1 cellular context compared by ENCODE assay signal in genomic region chr20:38255389-38255788, GRCh38.
TF ChIP-seq lines count a peak whose summit lies in the region.

No MANE protein-coding gene starts in this region.

TF ChIP-seq in HepG2, 621 proteins besides CTCF, POLR2A, EP300 and RAD21:
- TF ChIP-seq ARNT2 (CRISPR knock-in tag; IDR thresholded peaks at IDR 0.05; ENCODE audit: low read depth), result no peak
- TF ChIP-seq EEA1 (CRISPR knock-in tag; IDR thresholded peaks at IDR 0.05; ENCODE audit: borderline replicate concordance), result no peak
- TF ChIP-seq ZNF547 (CRISPR knock-in tag; IDR thresholded peaks at IDR 0.05), result no peak
- no peak for TF ChIP-seq NFIC (IDR thresholded peaks at IDR 0.05; ENCODE audit: low read length)
- no peak for TF ChIP-seq FOXA3 (CRISPR knock-in tag; IDR thresholded peaks at IDR 0.05)
- no peak for TF ChIP-seq ARID2 (CRISPR knock-in tag; IDR thresholded peaks at IDR 0.05; ENCODE audit: borderline replicate concordance)
- TF ChIP-seq THAP7 (CRISPR knock-in tag; IDR thresholded peaks at IDR 0.05), result no peak
- no peak for TF ChIP-seq IRX3 (CRISPR knock-in tag; IDR thresholded peaks at IDR 0.05; ENCODE audit: borderline replicate concordance, low read depth)
- no peak for TF ChIP-seq TBP (CRISPR knock-in tag; IDR thresholded peaks at IDR 0.05)
- no peak for TF ChIP-seq ZNF720 (CRISPR knock-in tag; IDR thresholded peaks at IDR 0.05)
- no peak for TF ChIP-seq MTF2 (CRISPR knock-in tag; IDR thresholded peaks at IDR 0.05; ENCODE audit: borderline replicate concordance)
- no peak for TF ChIP-seq ETV5 (CRISPR knock-in tag; IDR thresholded peaks at IDR 0.05; ENCODE audit: borderline replicate concordance)
- TF ChIP-seq ZFP36 (IDR thresholded peaks at IDR 0.05; ENCODE audit: borderline replicate concordance, low read depth, low read length, partially characterized antibody), result no peak
- no peak for TF ChIP-seq ZMYM3 (CRISPR knock-in tag; IDR thresholded peaks at IDR 0.05)
- TF ChIP-seq ZSCAN30 (CRISPR knock-in tag; IDR thresholded peaks at IDR 0.05), result no peak
- no peak for TF ChIP-seq ZNF30 (CRISPR knock-in tag; IDR thresholded peaks at IDR 0.05)
- no peak for TF ChIP-seq KLF15 (CRISPR knock-in tag; IDR thresholded peaks at IDR 0.05; ENCODE audit: borderline replicate concordance)
- TF ChIP-seq TEAD3 (CRISPR knock-in tag; optimal IDR thresholded peaks at IDR 0.05; ENCODE audit: borderline replicate concordance), result no peak
